ENCODE assay signal across 26 cellular contexts in genomic region chr2:46173030-46173429, GRCh38.
"Had no signal": no experiment of that assay in that cellular context is flagged by ENCODE, and none has a peak within 500 bp of the region (broad histone marks: within the 10 kb centered on the region; RNA-seq: fewer than 3 reads in every experiment).

No MANE protein-coding gene starts in this region.

- ATAC-seq: activated naive CD8-positive, alpha-beta T cell treated with anti-CD3 and anti-CD28 coated beads, Interleukin-2, amount 50 U/mL, for 24 hours; activated T-helper 17 cell treated with anti-CD3 and anti-CD28 coated beads, Interleukin-2, amount 50 U/mL, for 72 hours; naive thymus-derived CD4-positive, alpha-beta T cell; stimulated activated naive B cell treated with anti-CD40 and anti-IgM and Interleukin-4, amounts not matched to agents 10 μg/mL and 1 μg/mL and 100 μg/mL, for 72 hours had no signal

- DNase-seq: activated CD4-positive, alpha-beta memory T cell treated with anti-CD3 and anti-CD28 coated beads for 36 hours; activated CD4-positive, alpha-beta T cell treated with anti-CD3 and anti-CD28 coated beads, Interleukin-2, amount 10 ng/mL, durations not matched to agents 24 days and 14 days; activated CD4-positive, CD25-positive, alpha-beta regulatory T cell treated with anti-CD3 and anti-CD28 coated beads, Interleukin-2, amount 50 U/mL, for 72 hours; activated CD8-positive, alpha-beta memory T cell treated with anti-CD3 and anti-CD28 coated beads, Interleukin-2, amount 50 U/mL, for 4 hours; activated gamma-delta T cell treated with Interleukin-2 at 50 U/mL for 16 hours; activated naive CD8-positive, alpha-beta T cell treated with anti-CD3 and anti-CD28 coated beads, Interleukin-2, amount 50 U/mL, for 24 hours; activated T-cell treated with anti-CD3 and anti-CD28 coated beads, Interleukin-2, amount 50 U/mL, for 1 hour; amygdala; caudate nucleus; cortex of kidney; left cardiac atrium; left ventricle myocardium superior; midbrain; naive thymus-derived CD4-positive, alpha-beta T cell; ovary; sigmoid colon; small intestine; stimulated activated CD4-positive, alpha-beta T cell treated with anti-CD3 and anti-CD28 coated beads, Interleukin-15, amount 100 ng/mL, for 24 hours; stimulated activated CD4-positive, alpha-beta T cell treated with anti-CD3 and anti-CD28 coated beads, Interleukin-2, amount 100 ng/mL, for 24 hours; stimulated activated naive B cell treated with anti-CD40 and anti-IgM and Interleukin-4, amounts not matched to agents 10 μg/mL and 1 μg/mL and 100 μg/mL, for 72 hours; stomach; T-helper 9 cell; thyroid gland; upper lobe of right lung; WERI-Rb-1 had no signal

- H3K4me3 ChIP-seq: ovary, sigmoid colon, stomach, thyroid gland, upper lobe of right lung had no signal

- H3K27ac ChIP-seq: ovary, stomach, thyroid gland, WERI-Rb-1 had no signal

- H3K36me3 ChIP-seq: ovary, sigmoid colon, stomach, thyroid gland, upper lobe of right lung, WERI-Rb-1 had no signal

- H3K9me3 ChIP-seq: ovary, sigmoid colon, stomach, thyroid gland, upper lobe of right lung had no signal

- H3K27me3 ChIP-seq: ovary, sigmoid colon, stomach, thyroid gland, upper lobe of right lung had no signal
